13 cellular contexts compared by ENCODE assay signal in genomic region chr4:68657022-68657594, GRCh38. TPM values are rescaled to one million over a fixed set of nuclear protein-coding genes. Genes with fewer than 3 reads are reported as not detected.
A peak's percentile ranks its signal among the peaks of the same experiment; 100 is the strongest.
DNase-seq lines count a peak whose midpoint lies in the region; ATAC-seq and TF ChIP-seq lines count a peak whose summit lies in the region.
"Not testable (repeated sequence)": the region's sequence is repeated elsewhere in the genome, so short reads cannot be mapped to it uniquely, and the experiment has no call there.
"Had no signal": no experiment of that assay in that cellular context is flagged by ENCODE, and none has a peak within 500 bp of the region (broad histone marks: within the 10 kb centered on the region; RNA-seq: fewer than 3 reads in every experiment).

No MANE protein-coding gene starts in this region.

- ATAC-seq in GM18907 (IDR thresholded peaks at IDR 0.05; ENCODE audit: unreplicated experiment) = peak; percentile 84
- ATAC-seq in GM21381 (IDR thresholded peaks at IDR 0.05; ENCODE audit: unreplicated experiment) = peak; percentile 68
- peak; percentile 77 for ATAC-seq in HG02610 (IDR thresholded peaks at IDR 0.05; ENCODE audit: unreplicated experiment)
- peak; percentile 36 for ATAC-seq in HG03060 (IDR thresholded peaks at IDR 0.05; ENCODE audit: low read depth, unreplicated experiment)
- ATAC-seq in HG03460 (IDR thresholded peaks at IDR 0.05; ENCODE audit: unreplicated experiment) = peak; percentile 59
- peak; percentile 20 for ATAC-seq in activated CD8-positive, alpha-beta memory T cell treated with anti-CD3 and anti-CD28 coated beads, Interleukin-2, amount 10 ng/mL, durations not matched to agents 7 days and 5 days

- not testable (repeated sequence) for H3K27ac Mint-ChIP-seq in activated CD8-positive, alpha-beta memory T cell treated with anti-CD3 and anti-CD28 coated beads, Interleukin-2, amount 10 ng/mL, durations not matched to agents 7 days and 5 days

- peak overlapping the region; percentile 40 for H3K4me3 ChIP-seq in GM12865 (ENCODE audit: low read depth, low read length)
- not testable (repeated sequence) for H3K4me3 ChIP-seq in mucosa of stomach (ENCODE audit: low read length)

- H3K27me3 ChIP-seq in mucosa of stomach (ENCODE audit: control insufficient read depth, insufficient read depth, low read length) = not testable (repeated sequence)

- H3K36me3 Mint-ChIP-seq in activated CD8-positive, alpha-beta memory T cell treated with anti-CD3 and anti-CD28 coated beads, Interleukin-2, amount 10 ng/mL, durations not matched to agents 7 days and 5 days = not testable (repeated sequence)

- not testable (repeated sequence) for TF ChIP-seq CTCF in GM12865 (IDR thresholded peaks at IDR 0.05; ENCODE audit: insufficient read depth, low read depth, low read length, missing control alignments)

- H3K9me3 ChIP-seq in mucosa of stomach (ENCODE audit: control insufficient read depth, low read length) = not testable (repeated sequence)

- H3K9me3 Mint-ChIP-seq in activated CD8-positive, alpha-beta memory T cell treated with anti-CD3 and anti-CD28 coated beads, Interleukin-2, amount 10 ng/mL, durations not matched to agents 7 days and 5 days (ENCODE audit: low read depth) = not testable (repeated sequence)

- peak overlapping the region; percentile 45 for H3K9ac ChIP-seq in mucosa of stomach (ENCODE audit: low read length)

- not testable (repeated sequence) for H3K4me3 Mint-ChIP-seq in activated CD8-positive, alpha-beta memory T cell treated with anti-CD3 and anti-CD28 coated beads, Interleukin-2, amount 10 ng/mL, durations not matched to agents 7 days and 5 days

- H3K36me3 ChIP-seq in mucosa of stomach (ENCODE audit: control insufficient read depth, insufficient read depth, low read length) = not testable (repeated sequence)

- CTCF ChIA-PET in activated CD8-positive, alpha-beta memory T cell treated with anti-CD3 and anti-CD28 coated beads, Interleukin-2, amount 10 ng/mL, durations not matched to agents 7 days and 5 days (lab: Charles Lee) = not testable (repeated sequence)

- H3K4me1 Mint-ChIP-seq in activated CD8-positive, alpha-beta memory T cell treated with anti-CD3 and anti-CD28 coated beads, Interleukin-2, amount 10 ng/mL, durations not matched to agents 7 days and 5 days = not testable (repeated sequence)

- H3K4me1 ChIP-seq in mucosa of stomach (ENCODE audit: control insufficient read depth, insufficient read depth, low read length) = peaks cover 21% of the 10 kb centered on the region

- peak; percentile 66 for DNase-seq in GM12865 (ENCODE audit: low read depth)
- not testable (repeated sequence) for DNase-seq in activated CD8-positive, alpha-beta memory T cell treated with anti-CD3 and anti-CD28 coated beads, Interleukin-2, amount 10 ng/mL, durations not matched to agents 7 days and 5 days

- H3K27me3 Mint-ChIP-seq in activated CD8-positive, alpha-beta memory T cell treated with anti-CD3 and anti-CD28 coated beads, Interleukin-2, amount 10 ng/mL, durations not matched to agents 7 days and 5 days = not testable (repeated sequence)

RNA-seq across cellular contexts. Expression of gene UGT2B15, which starts 13.3 kb away (rescaled TPM):
- not detected for total RNA-seq in activated CD8-positive, alpha-beta memory T cell treated with anti-CD3 and anti-CD28 coated beads, Interleukin-2, amount 10 ng/mL, durations not matched to agents 7 days and 5 days
- total RNA-seq: activated naive CD4-positive, alpha-beta T cell treated with anti-CD3 and anti-CD28 coated beads, Interleukin-2, amount 50 U/mL, for 72 hours; CD4-positive, CD25-positive, alpha-beta regulatory T cell; lower lobe of right lung; M059J; natural killer cell had no signal

Comparison
In these comparisons a context has a peak if more than half of its experiments do, and no peak if none do; other contexts are left out.
1. ATAC-seq: peak in every context shown above with its lines; median percentile 84 in GM18907; 77 in HG02610; 68 in GM21381; 59 in HG03460; 36 in HG03060; 20 in activated CD8-positive, alpha-beta memory T cell treated with anti-CD3 and anti-CD28 coated beads, Interleukin-2, amount 10 ng/mL, durations not matched to agents 7 days and 5 days.